Comparison of ENCODE assay signal across 20 cellular contexts in genomic region chr1:110272045-110272444, GRCh38.
"Had no signal": no experiment of that assay in that cellular context is flagged by ENCODE, and none has a peak within 500 bp of the region (broad histone marks: within the 10 kb centered on the region; RNA-seq: fewer than 3 reads in every experiment).

No MANE protein-coding gene starts in this region.

- H3K27ac Mint-ChIP-seq: activated naive CD8-positive, alpha-beta T cell; activated T-cell treated with anti-CD3 and anti-CD28 coated beads, Interleukin-2, amount 50 U/mL, for 72 hours; naive thymus-derived CD4-positive, alpha-beta T cell; stimulated activated naive CD8-positive, alpha-beta T cell treated with anti-CD3 and anti-CD28 coated beads, Interleukin-15, Interleukin-2, amounts not matched to agents 100 ng/mL and 50 ng/mL, for 24 hours had no signal

- H3K4me3 ChIP-seq: esophagus squamous epithelium, pancreas, suprapubic skin, transverse colon, uterus had no signal

- ATAC-seq: activated T-cell treated with anti-CD3 and anti-CD28 coated beads, Interleukin-2, amount 50 U/mL, for 72 hours; left ventricle myocardium superior; naive thymus-derived CD4-positive, alpha-beta T cell; pancreas had no signal

- FAIRE-seq: endothelial cell of umbilical vein, kidney, pancreas had no signal

- H3K4me1 ChIP-seq: esophagus squamous epithelium, pancreas, suprapubic skin, transverse colon, uterus had no signal

- H3K27me3 ChIP-seq: esophagus squamous epithelium, pancreas, suprapubic skin, transverse colon, uterus had no signal

- H3K9me3 ChIP-seq: esophagus squamous epithelium, neutrophil, pancreas, suprapubic skin, transverse colon, uterus had no signal

- DNase-seq: activated CD4-positive, alpha-beta T cell treated with anti-CD3 and anti-CD28 coated beads, Interleukin-2, amount 50 U/mL, for 4 hours; activated effector memory CD4-positive, alpha-beta T cell treated with anti-CD3 and anti-CD28 coated beads, Interleukin-2, amount 50 U/mL, for 16 hours; activated T-cell treated with anti-CD3 and anti-CD28 coated beads, Interleukin-2, amount 50 U/mL, for 72 hours; dermis blood vessel endothelial cell; effector memory CD4-positive, alpha-beta T cell; esophagus squamous epithelium; foreskin fibroblast; kidney; left ventricle myocardium superior; naive thymus-derived CD4-positive, alpha-beta T cell; pancreas; stimulated activated CD4-positive, alpha-beta T cell treated with anti-CD3 and anti-CD28 coated beads, Interleukin-2, amount 100 ng/mL, for 48 hours; transverse colon; uterus; WERI-Rb-1 had no signal

- H3K9me3 Mint-ChIP-seq: activated T-cell treated with anti-CD3 and anti-CD28 coated beads, Interleukin-2, amount 50 U/mL, for 72 hours; naive thymus-derived CD4-positive, alpha-beta T cell; stimulated activated naive CD8-positive, alpha-beta T cell treated with anti-CD3 and anti-CD28 coated beads, Interleukin-15, Interleukin-2, amounts not matched to agents 100 ng/mL and 50 ng/mL, for 24 hours had no signal

- H3K4me3 Mint-ChIP-seq: activated naive CD8-positive, alpha-beta T cell; activated T-cell treated with anti-CD3 and anti-CD28 coated beads, Interleukin-2, amount 50 U/mL, for 72 hours; naive thymus-derived CD4-positive, alpha-beta T cell; stimulated activated naive CD8-positive, alpha-beta T cell treated with anti-CD3 and anti-CD28 coated beads, Interleukin-15, Interleukin-2, amounts not matched to agents 100 ng/mL and 50 ng/mL, for 24 hours had no signal

- H3K36me3 ChIP-seq: esophagus squamous epithelium, neutrophil, pancreas, suprapubic skin, transverse colon, uterus, WERI-Rb-1 had no signal

- H3K36me3 Mint-ChIP-seq: activated naive CD8-positive, alpha-beta T cell; naive thymus-derived CD4-positive, alpha-beta T cell had no signal

- H3K27ac ChIP-seq: esophagus squamous epithelium, neutrophil, pancreas, suprapubic skin, transverse colon, uterus, WERI-Rb-1 had no signal
